ENCODE assay signal across 24 cellular contexts in the genomic region with DNA sequence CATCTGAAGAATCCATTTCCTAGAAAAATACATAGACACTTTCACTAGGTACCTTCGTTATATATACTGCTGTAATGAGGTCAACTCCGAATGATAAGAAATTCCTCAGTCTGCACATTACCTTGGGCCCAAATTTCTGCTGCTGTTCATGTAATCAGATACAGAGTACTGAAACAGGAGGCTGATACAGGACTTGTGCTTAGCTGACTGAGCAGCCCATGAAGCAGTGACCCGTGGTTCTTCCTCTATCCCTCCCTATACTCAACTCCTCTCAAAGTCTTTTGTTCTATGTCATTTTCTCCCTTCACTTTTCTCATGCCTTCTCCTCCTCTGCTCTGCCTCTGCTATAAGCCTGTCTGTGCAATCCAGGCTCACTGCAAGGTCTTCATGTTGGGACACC. TPM values are rescaled to one million over a fixed set of nuclear protein-coding genes. Genes with fewer than 3 reads are reported as not detected.
"Had no signal": no experiment of that assay in that cellular context is flagged by ENCODE, and none has a peak within 500 bp of the region (broad histone marks: within the 10 kb centered on the region; RNA-seq: fewer than 3 reads in every experiment).

No MANE protein-coding gene starts in this region.

- H3K9me3 ChIP-seq: heart right ventricle, left lung, lower lobe of right lung, ovary, prostate gland, sigmoid colon, spleen, tibial nerve, upper lobe of left lung, vagina had no signal

- H3K27me3 ChIP-seq: heart right ventricle, hepatocyte, left lung, ovary, sigmoid colon, spleen, tibial nerve, upper lobe of left lung, vagina had no signal

- H3K27ac ChIP-seq: heart right ventricle, hepatocyte, left lung, lower lobe of right lung, ovary, prostate gland, sigmoid colon, spleen, tibial nerve, upper lobe of left lung, vagina had no signal

- H3K79me2 ChIP-seq: hepatocyte had no signal

- H3K4me2 ChIP-seq: hepatocyte had no signal

- H2AFZ ChIP-seq: hepatocyte had no signal

- H3K4me3 ChIP-seq: heart right ventricle, hepatocyte, left lung, lower lobe of right lung, ovary, prostate gland, sigmoid colon, spleen, tibial nerve, upper lobe of left lung, vagina had no signal

- H3K4me1 ChIP-seq: heart right ventricle, left lung, lower lobe of right lung, sigmoid colon, spleen, tibial nerve, upper lobe of left lung, vagina had no signal

- ATAC-seq: heart right ventricle; left cardiac atrium; left lung; lower lobe of right lung; naive thymus-derived CD8-positive, alpha-beta T cell; right cardiac atrium; stimulated activated effector memory CD8-positive, alpha-beta T cell treated with anti-CD3 and anti-CD28 coated beads, Interleukin-12 subunit alpha, Interleukin-12 subunit beta, amount 100 ng/mL, for 72 hours had no signal

- H3K27ac Mint-ChIP-seq: nephron; stimulated activated effector memory CD8-positive, alpha-beta T cell treated with anti-CD3 and anti-CD28 coated beads, Interleukin-12 subunit alpha, Interleukin-12 subunit beta, amount 100 ng/mL, for 72 hours; stimulated activated naive CD8-positive, alpha-beta T cell treated with anti-CD3 and anti-CD28 coated beads, Interleukin-15, Interleukin-2, amounts not matched to agents 100 ng/mL and 50 ng/mL, for 24 hours had no signal

- DNase-seq: heart right ventricle; islet precursor cell; left cardiac atrium; left lung; lower lobe of right lung; mammary epithelial cell; naive thymus-derived CD8-positive, alpha-beta T cell; ovary; posterior cingulate gyrus; retina; right cardiac atrium; sigmoid colon; small intestine; spleen; stimulated activated CD4-positive, alpha-beta T cell treated with anti-CD3 and anti-CD28 coated beads, Interleukin-4, amount 100 ng/mL, for 24 hours; stimulated activated naive CD4-positive, alpha-beta T cell; upper lobe of left lung had no signal

- H3K4me1 Mint-ChIP-seq: nephron; stimulated activated effector memory CD8-positive, alpha-beta T cell treated with anti-CD3 and anti-CD28 coated beads, Interleukin-12 subunit alpha, Interleukin-12 subunit beta, amount 100 ng/mL, for 72 hours had no signal

- H3K27me3 Mint-ChIP-seq: naive thymus-derived CD8-positive, alpha-beta T cell; stimulated activated naive CD8-positive, alpha-beta T cell treated with anti-CD3 and anti-CD28 coated beads, Interleukin-15, Interleukin-2, amounts not matched to agents 100 ng/mL and 50 ng/mL, for 24 hours had no signal

- H3K4me3 Mint-ChIP-seq: naive thymus-derived CD8-positive, alpha-beta T cell; nephron; stimulated activated effector memory CD8-positive, alpha-beta T cell treated with anti-CD3 and anti-CD28 coated beads, Interleukin-12 subunit alpha, Interleukin-12 subunit beta, amount 100 ng/mL, for 72 hours; stimulated activated naive CD8-positive, alpha-beta T cell treated with anti-CD3 and anti-CD28 coated beads, Interleukin-15, Interleukin-2, amounts not matched to agents 100 ng/mL and 50 ng/mL, for 24 hours had no signal

- H3K36me3 Mint-ChIP-seq: stimulated activated effector memory CD8-positive, alpha-beta T cell treated with anti-CD3 and anti-CD28 coated beads, Interleukin-12 subunit alpha, Interleukin-12 subunit beta, amount 100 ng/mL, for 72 hours had no signal

- H3K36me3 ChIP-seq: left lung, lower lobe of right lung, ovary, prostate gland, sigmoid colon, upper lobe of left lung, vagina had no signal

RNA-seq across cellular contexts. Expression of gene ST8SIA5, which starts 57.5 kb away (rescaled TPM):
- total RNA-seq: hepatocyte, lower lobe of right lung, mammary epithelial cell, tibial nerve, vagina had no signal
